Comparison of ENCODE assay signal across 17 cellular contexts in the genomic region with DNA sequence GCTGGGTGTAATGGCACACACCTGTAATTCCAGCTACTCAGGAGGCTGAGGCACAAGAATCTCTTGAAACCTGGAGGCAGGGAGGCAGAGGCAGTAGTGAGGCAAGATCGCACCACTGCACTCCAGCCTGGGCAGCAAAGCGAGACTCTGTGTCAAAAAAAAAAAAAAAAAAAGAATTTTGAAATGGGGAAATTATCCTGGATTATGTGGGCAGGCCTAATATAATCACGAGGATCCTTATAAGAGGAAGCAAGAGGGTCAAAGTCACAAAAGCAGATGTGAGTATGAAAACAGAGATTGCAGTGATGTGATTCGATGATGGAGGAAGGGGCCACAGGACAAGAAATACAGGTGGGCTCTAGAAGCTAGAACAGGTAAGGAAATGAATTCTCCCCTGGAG.
A peak's percentile ranks its signal among the peaks of the same experiment; 100 is the strongest.
DNase-seq lines count a peak whose midpoint lies in the region; ATAC-seq and TF ChIP-seq lines count a peak whose summit lies in the region.
"Had no signal": no experiment of that assay in that cellular context is flagged by ENCODE, and none has a peak within 500 bp of the region (broad histone marks: within the 10 kb centered on the region; RNA-seq: fewer than 3 reads in every experiment).

No MANE protein-coding gene starts in this region.

- no peaks in the 10 kb centered on the region; the same call in 1 of the 2 replicates for H3K9me2 ChIP-seq in PC-9 (ENCODE audit: insufficient read depth)

- H3K9ac ChIP-seq in OCI-LY3 (ENCODE audit: low read length): no peak overlapping the region
- H3K9ac ChIP-seq: BLaER1 treated with 17β-estradiol and CSF1 and Interleukin-3, amounts not matched to agents 10 nM and 100 nM; GM23248 had no signal

- peak overlapping the region; percentile 25; the same call in 1 of the 2 replicates for H3K4me2 ChIP-seq in OCI-LY3 (ENCODE audit: low read length)
- H3K4me2 ChIP-seq in PC-9: no peak overlapping the region

- TF ChIP-seq CTCF in OCI-LY3 (IDR thresholded peaks at IDR 0.05; ENCODE audit: low read depth, low read length) (no peak), PC-9 (conservative IDR thresholded peaks at IDR 0.05) (no peak), Caco-2 (IDR thresholded peaks at IDR 0.05; ENCODE audit: insufficient read depth in 1 of 2, low read depth in 1 of 2, low read length in 1 of 2, severe bottlenecking in 1 of 2, unreplicated experiment in 1 of 2) (no peak), GM10248 (IDR thresholded peaks at IDR 0.05; ENCODE audit: control extremely low read depth, extremely low read depth, low read depth, missing control alignments) (no peak)

- H3K9me3 ChIP-seq in OCI-LY3 (ENCODE audit: insufficient read depth, low read length): no peaks in the 10 kb centered on the region
- no peaks in the 10 kb centered on the region for H3K9me3 ChIP-seq in PC-9 (ENCODE audit: insufficient read depth, low read depth)
- H3K9me3 ChIP-seq in Caco-2: no peaks in the 10 kb centered on the region
- H3K9me3 ChIP-seq: BLaER1 treated with 17β-estradiol and CSF1 and Interleukin-3, amounts not matched to agents 10 nM and 100 nM had no signal

- no peaks in the 10 kb centered on the region for H3F3A ChIP-seq in PC-9 (ENCODE audit: insufficient read depth, low read depth)

- no peak for ATAC-seq in memory B cell (ENCODE audit: low read depth)
- no peak for ATAC-seq in stimulated activated memory B cell treated with anti-CD40 and anti-IgM and Interleukin-4, amounts not matched to agents 10 μg/mL and 1 μg/mL and 100 μg/mL, for 72 hours
- no peak for ATAC-seq in HG02938 (IDR thresholded peaks at IDR 0.05; ENCODE audit: unreplicated experiment)
- ATAC-seq: HCT116 had no signal

- H3K4me1 ChIP-seq in OCI-LY3 (ENCODE audit: low read length) (peaks cover 20% of the 10 kb centered on the region), PC-9 (replicated peaks; ENCODE audit: insufficient read depth) (no peaks in the 10 kb centered on the region), Caco-2 (peaks cover 5% of the 10 kb centered on the region; the same call in 1 of the 2 replicates)

- H3K4me3 ChIP-seq in OCI-LY3 (ENCODE audit: low read length) (no peak overlapping the region), PC-9 (no peak overlapping the region), Caco-2 (ENCODE audit: low read depth, low read length) (no peak overlapping the region)
- H3K4me3 ChIP-seq: GM23248 had no signal

- no peaks in the 10 kb centered on the region for H4K20me1 ChIP-seq in OCI-LY3 (ENCODE audit: insufficient read depth, low read length)
- H4K20me1 ChIP-seq in PC-9 (ENCODE audit: insufficient read depth): no peaks in the 10 kb centered on the region
- H4K20me1 ChIP-seq: BLaER1 treated with 17β-estradiol and CSF1 and Interleukin-3, amounts not matched to agents 10 nM and 100 nM had no signal

- H3K27ac ChIP-seq in OCI-LY3 (ENCODE audit: low read length): no peak overlapping the region
- no peak overlapping the region for H3K27ac ChIP-seq in PC-9
- H3K27ac ChIP-seq: GM23248 had no signal

- H3K27me3 Mint-ChIP-seq in memory B cell: no peaks in the 10 kb centered on the region
- H3K27me3 Mint-ChIP-seq in stimulated activated memory B cell treated with anti-CD40 and anti-IgM and Interleukin-4, amounts not matched to agents 10 μg/mL and 1 μg/mL and 100 μg/mL, for 72 hours: no peaks in the 10 kb centered on the region
- no peaks in the 10 kb centered on the region for H3K27me3 Mint-ChIP-seq in Caco-2 (ENCODE audit: insufficient read depth, unreplicated experiment)
- H3K27me3 Mint-ChIP-seq: CD4-positive, alpha-beta T cell; IgD-negative memory B cell had no signal

- H3K36me3 Mint-ChIP-seq in memory B cell: no peaks in the 10 kb centered on the region
- peaks cover 6% of the 10 kb centered on the region for H3K36me3 Mint-ChIP-seq in stimulated activated memory B cell treated with anti-CD40 and anti-IgM and Interleukin-4, amounts not matched to agents 10 μg/mL and 1 μg/mL and 100 μg/mL, for 72 hours
- H3K36me3 Mint-ChIP-seq in Caco-2 (ENCODE audit: insufficient read depth, unreplicated experiment): no peaks in the 10 kb centered on the region

- POLR2A ChIA-PET in PC-9 (lab: Charles Lee; ENCODE audit: unreplicated experiment) (interaction anchor here (0.6 kb wide), 1 partner anchor 52 kb away, joined by 3 read pairs; no protein-coding TSS in a partner anchor), Caco-2 (lab: Charles Lee) (no interaction called here), GM10248 (lab: Yijun Ruan, JAX) (no interaction called here)

- H2AFZ ChIP-seq in OCI-LY3 (ENCODE audit: low read depth, low read length) (no peak overlapping the region), PC-9 (no peak overlapping the region)
- H2AFZ ChIP-seq: GM23248 had no signal

- H3K27me3 ChIP-seq in OCI-LY3 (ENCODE audit: low read depth, low read length) (no peaks in the 10 kb centered on the region), PC-9 (ENCODE audit: insufficient read depth, low read depth) (no peaks in the 10 kb centered on the region), Caco-2 (replicated peaks; ENCODE audit: control insufficient read depth, insufficient read depth, low read length) (no peaks in the 10 kb centered on the region)
- H3K27me3 ChIP-seq: BLaER1 treated with 17β-estradiol and CSF1 and Interleukin-3, amounts not matched to agents 10 nM and 100 nM had no signal

- H3K79me2 ChIP-seq in OCI-LY3 (ENCODE audit: low read length) (no peaks in the 10 kb centered on the region), PC-9 (ENCODE audit: low read depth) (no peaks in the 10 kb centered on the region)

- H3K9me3 Mint-ChIP-seq in memory B cell (peaks cover 1% of the 10 kb centered on the region), Caco-2 (ENCODE audit: unreplicated experiment) (peaks cover 4% of the 10 kb centered on the region)
- H3K9me3 Mint-ChIP-seq in stimulated activated memory B cell treated with anti-CD40 and anti-IgM and Interleukin-4, amounts not matched to agents 10 μg/mL and 1 μg/mL and 100 μg/mL, for 72 hours: no peaks in the 10 kb centered on the region
- H3K9me3 Mint-ChIP-seq: CD4-positive, alpha-beta T cell; IgD-negative memory B cell had no signal

- DNase-seq in MV-4-11 (lab: John Stamatoyannopoulos, UW) (peak; percentile 45), memory B cell (ENCODE audit: low spot score in 2 of 2) (no peak), PC-9 (no peak), Caco-2 (no peak), GM10248 (ENCODE audit: extremely low spot score) (no peak)
- DNase-seq: ACHN; CD4-positive, alpha-beta T cell; DMS153; DND-41; GDM1; GM23248 had no signal

- H3K4me3 Mint-ChIP-seq in memory B cell (no peak overlapping the region), Caco-2 (ENCODE audit: unreplicated experiment) (no peak overlapping the region)
- no peak overlapping the region for H3K4me3 Mint-ChIP-seq in stimulated activated memory B cell treated with anti-CD40 and anti-IgM and Interleukin-4, amounts not matched to agents 10 μg/mL and 1 μg/mL and 100 μg/mL, for 72 hours
- H3K4me3 Mint-ChIP-seq: CD4-positive, alpha-beta T cell; IgD-negative memory B cell had no signal

- no peaks in the 10 kb centered on the region for H3K36me3 ChIP-seq in OCI-LY3 (replicated peaks; ENCODE audit: low read depth, low read length)
- no peaks in the 10 kb centered on the region for H3K36me3 ChIP-seq in PC-9 (ENCODE audit: low read depth)
- H3K36me3 ChIP-seq in Caco-2 (ENCODE audit: control insufficient read depth, insufficient read depth, low read length): no peaks in the 10 kb centered on the region
- H3K36me3 ChIP-seq: BLaER1 treated with 17β-estradiol and CSF1 and Interleukin-3, amounts not matched to agents 10 nM and 100 nM had no signal

- intact Hi-C loops in PC-9 (cut with micrococcal nuclease; ENCODE audit: unreplicated experiment) (no loop called here), Caco-2 (cut with micrococcal nuclease; ENCODE audit: unreplicated experiment) (loop anchor here (10.0 kb wide), 1 partner anchor 149 kb away; no protein-coding TSS in a partner anchor)

- peaks cover 11% of the 10 kb centered on the region for H3K4me1 Mint-ChIP-seq in memory B cell
- H3K4me1 Mint-ChIP-seq in stimulated activated memory B cell treated with anti-CD40 and anti-IgM and Interleukin-4, amounts not matched to agents 10 μg/mL and 1 μg/mL and 100 μg/mL, for 72 hours: peaks cover 17% of the 10 kb centered on the region
- H3K4me1 Mint-ChIP-seq in Caco-2 (ENCODE audit: low read depth, unreplicated experiment): peaks cover 15% of the 10 kb centered on the region

- CTCF ChIA-PET in PC-9 (lab: Charles Lee): no interaction called here
- CTCF ChIA-PET in Caco-2 (lab: Charles Lee): no interaction called here
- CTCF ChIA-PET in GM10248 (lab: Yijun Ruan, JAX): interaction anchor here (1.1 to 1.3 kb wide), 2 partner anchors 11 to 13 kb away, joined by 3 read pairs; no protein-coding TSS in a partner anchor

- BruUV-seq in PC-9 (replicated peaks; lab: Mats Ljungman, UMichigan) (no TSS peak), Caco-2 (replicated peaks; lab: Mats Ljungman, UMichigan) (no TSS peak)

- peak overlapping the region; percentile 2 for H3K27ac Mint-ChIP-seq in memory B cell
- H3K27ac Mint-ChIP-seq in stimulated activated memory B cell treated with anti-CD40 and anti-IgM and Interleukin-4, amounts not matched to agents 10 μg/mL and 1 μg/mL and 100 μg/mL, for 72 hours: peak overlapping the region; percentile 48
- H3K27ac Mint-ChIP-seq in Caco-2 (ENCODE audit: unreplicated experiment): no peak overlapping the region
- H3K27ac Mint-ChIP-seq: CD4-positive, alpha-beta T cell had no signal
